Comparison of ENCODE assay signal across 31 cellular contexts in genomic region chr12:68013181-68013580, GRCh38. TPM values are rescaled to one million over a fixed set of nuclear protein-coding genes. Genes with fewer than 3 reads are reported as not detected.
"Had no signal": no experiment of that assay in that cellular context is flagged by ENCODE, and none has a peak within 500 bp of the region (broad histone marks: within the 10 kb centered on the region; RNA-seq: fewer than 3 reads in every experiment).

No MANE protein-coding gene starts in this region.

- H3K27ac Mint-ChIP-seq: activated CD4-positive, alpha-beta memory T cell treated with anti-CD3 and anti-CD28 coated beads, Interleukin-2, amount 10 ng/mL, durations not matched to agents 7 days and 5 days; activated CD4-positive, alpha-beta T cell treated with anti-CD3 and anti-CD28 coated beads, Interleukin-2, amount 10 ng/mL, durations not matched to agents 7 days and 5 days; activated naive CD4-positive, alpha-beta T cell treated with anti-CD3 and anti-CD28 coated beads, Interleukin-2, amount 10 ng/mL, durations not matched to agents 7 days and 5 days; activated naive CD8-positive, alpha-beta T cell treated with anti-CD3 and anti-CD28 coated beads, Interleukin-2, amount 10 ng/mL, durations not matched to agents 7 days and 5 days; activated T-cell treated with anti-CD3 and anti-CD28 coated beads, Interleukin-2, amount 50 U/mL, for 24 hours; endodermal cell; mesothelial cell of epicardium; natural killer cell; neural progenitor cell had no signal

- H3K4me1 Mint-ChIP-seq: activated CD4-positive, alpha-beta T cell treated with anti-CD3 and anti-CD28 coated beads, Interleukin-2, amount 10 ng/mL, durations not matched to agents 7 days and 5 days; mesothelial cell of epicardium had no signal

- H3K9me3 Mint-ChIP-seq: activated CD4-positive, alpha-beta memory T cell treated with anti-CD3 and anti-CD28 coated beads, Interleukin-2, amount 10 ng/mL, durations not matched to agents 7 days and 5 days; activated CD4-positive, alpha-beta T cell treated with anti-CD3 and anti-CD28 coated beads, Interleukin-2, amount 10 ng/mL, durations not matched to agents 7 days and 5 days; activated naive CD4-positive, alpha-beta T cell treated with anti-CD3 and anti-CD28 coated beads, Interleukin-2, amount 10 ng/mL, durations not matched to agents 7 days and 5 days; activated T-cell treated with anti-CD3 and anti-CD28 coated beads, Interleukin-2, amount 50 U/mL, for 24 hours; endodermal cell; mesothelial cell of epicardium; natural killer cell; neural progenitor cell had no signal

- H3K36me3 Mint-ChIP-seq: mesothelial cell of epicardium, natural killer cell, neural progenitor cell had no signal

- ATAC-seq: esophagus mucosa, left colon, natural killer cell, psoas muscle had no signal

- DNase-seq: activated CD4-positive, alpha-beta memory T cell treated with anti-CD3 and anti-CD28 coated beads, Interleukin-2, amount 10 ng/mL, durations not matched to agents 7 days and 5 days; activated CD4-positive, alpha-beta T cell treated with anti-CD3 and anti-CD28 coated beads for 1 hour; activated CD4-positive, alpha-beta T cell treated with anti-CD3 and anti-CD28 coated beads, Interleukin-2, amount 10 ng/mL, durations not matched to agents 7 days and 5 days; activated CD8-positive, alpha-beta memory T cell treated with anti-CD3 and anti-CD28 coated beads, Interleukin-2, amount 50 U/mL, for 48 hours; activated gamma-delta T cell; activated naive CD4-positive, alpha-beta T cell treated with anti-CD3 and anti-CD28 coated beads, Interleukin-2, amount 10 ng/mL, durations not matched to agents 7 days and 5 days; activated naive CD8-positive, alpha-beta T cell treated with anti-CD3 and anti-CD28 coated beads, Interleukin-2, amount 10 ng/mL, durations not matched to agents 7 days and 5 days; activated T-cell treated with anti-CD3 and anti-CD28 coated beads, Interleukin-2, amount 50 U/mL, for 24 hours; amniotic stem cell; brain microvascular endothelial cell; endodermal cell; head of caudate nucleus; hippocampal formation; left colon; mammary epithelial cell; natural killer cell; occipital lobe; psoas muscle; sigmoid colon; stimulated activated CD4-positive, alpha-beta T cell treated with anti-CD3 and anti-CD28 coated beads, Interleukin-1b, Interleukin-23, amount 100 ng/mL, for 48 hours; stimulated activated naive CD4-positive, alpha-beta T cell; T1000 had no signal

- H3K4me3 Mint-ChIP-seq: activated CD4-positive, alpha-beta memory T cell treated with anti-CD3 and anti-CD28 coated beads, Interleukin-2, amount 10 ng/mL, durations not matched to agents 7 days and 5 days; activated CD4-positive, alpha-beta T cell treated with anti-CD3 and anti-CD28 coated beads, Interleukin-2, amount 10 ng/mL, durations not matched to agents 7 days and 5 days; activated naive CD4-positive, alpha-beta T cell treated with anti-CD3 and anti-CD28 coated beads, Interleukin-2, amount 10 ng/mL, durations not matched to agents 7 days and 5 days; activated naive CD8-positive, alpha-beta T cell treated with anti-CD3 and anti-CD28 coated beads, Interleukin-2, amount 10 ng/mL, durations not matched to agents 7 days and 5 days; activated T-cell treated with anti-CD3 and anti-CD28 coated beads, Interleukin-2, amount 50 U/mL, for 24 hours; endodermal cell; mesothelial cell of epicardium; natural killer cell; neural progenitor cell had no signal

- H3K27me3 Mint-ChIP-seq: activated CD4-positive, alpha-beta memory T cell treated with anti-CD3 and anti-CD28 coated beads, Interleukin-2, amount 10 ng/mL, durations not matched to agents 7 days and 5 days; activated CD4-positive, alpha-beta T cell treated with anti-CD3 and anti-CD28 coated beads, Interleukin-2, amount 10 ng/mL, durations not matched to agents 7 days and 5 days; activated naive CD4-positive, alpha-beta T cell treated with anti-CD3 and anti-CD28 coated beads, Interleukin-2, amount 10 ng/mL, durations not matched to agents 7 days and 5 days; activated naive CD8-positive, alpha-beta T cell treated with anti-CD3 and anti-CD28 coated beads, Interleukin-2, amount 10 ng/mL, durations not matched to agents 7 days and 5 days; activated T-cell treated with anti-CD3 and anti-CD28 coated beads, Interleukin-2, amount 50 U/mL, for 24 hours had no signal

- FAIRE-seq: astrocyte, keratinocyte had no signal

RNA-seq across cellular contexts. Expression of gene IFNG-AS1, which starts 23.9 kb away (rescaled TPM):
- total RNA-seq: activated CD4-positive, alpha-beta T cell treated with anti-CD3 and anti-CD28 coated beads, Interleukin-2, amount 10 ng/mL, durations not matched to agents 7 days and 5 days; astrocyte; cerebellum; endodermal cell; esophagus mucosa; mammary epithelial cell; mesothelial cell of epicardium; occipital lobe; sigmoid colon; suprapubic skin; tibial nerve had no signal
- polyA plus RNA-seq: keratinocyte, mammary epithelial cell, urinary bladder had no signal
